Comparison of ENCODE assay signal across 21 cellular contexts in the genomic region with DNA sequence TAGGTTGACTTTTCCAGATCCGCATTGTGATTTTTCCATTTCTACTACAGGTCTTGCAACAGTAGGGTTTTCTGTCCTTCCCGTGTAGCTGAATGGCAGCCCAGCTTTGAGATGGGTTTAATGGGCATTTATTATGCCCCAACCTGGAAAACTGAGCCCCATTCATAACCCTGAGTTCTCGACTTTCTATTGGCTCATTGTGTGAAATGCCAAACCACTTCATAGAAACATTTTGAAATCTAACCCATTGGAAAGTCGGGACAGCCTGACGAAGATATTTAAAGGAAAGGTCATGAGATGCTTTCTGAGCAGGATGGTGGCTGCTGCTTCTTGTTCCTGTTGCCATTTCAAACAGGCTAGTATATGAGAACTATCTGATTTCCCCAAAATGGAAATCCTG.
DNase-seq lines count a peak whose midpoint lies in the region; ATAC-seq and TF ChIP-seq lines count a peak whose summit lies in the region.
"Had no signal": no experiment of that assay in that cellular context is flagged by ENCODE, and none has a peak within 500 bp of the region (broad histone marks: within the 10 kb centered on the region; RNA-seq: fewer than 3 reads in every experiment).

No MANE protein-coding gene starts in this region.

- peaks cover 19% of the 10 kb centered on the region for H3K9me3 Mint-ChIP-seq in Caco-2 (ENCODE audit: unreplicated experiment)
- H3K9me3 Mint-ChIP-seq in GM23338: peaks cover 24% of the 10 kb centered on the region

- H3K36me3 ChIP-seq in Caco-2 (ENCODE audit: control insufficient read depth, insufficient read depth, low read length) (0 out of 2 replicates have a peak, but pooled peaks cover 1% of the 10 kb centered on the region), GM23338 (ENCODE audit: insufficient read depth) (no peaks in the 10 kb centered on the region), osteoblast (ENCODE audit: insufficient read depth, low read length) (no peaks in the 10 kb centered on the region)
- H3K36me3 ChIP-seq: HAP-1 had no signal

- POLR2A ChIA-PET in Caco-2 (lab: Charles Lee): no interaction called here

- H3K27me3 Mint-ChIP-seq in Caco-2 (ENCODE audit: insufficient read depth, unreplicated experiment) (no peaks in the 10 kb centered on the region), GM23338 (ENCODE audit: insufficient read depth, low read depth, poor library complexity) (peaks cover 8% of the 10 kb centered on the region)

- CTCF ChIA-PET in Caco-2 (lab: Charles Lee): no interaction called here

- H3K4me1 ChIP-seq in Caco-2 (peaks cover 52% of the 10 kb centered on the region), GM23338 (ENCODE audit: insufficient read depth) (peaks cover 4% of the 10 kb centered on the region; the same call in 1 of the 2 replicates), osteoblast (ENCODE audit: insufficient read depth, low read length) (peaks cover 15% of the 10 kb centered on the region)
- H3K4me1 ChIP-seq: HAP-1 had no signal

- H4K20me1 ChIP-seq in GM23338 (replicated peaks; ENCODE audit: insufficient read depth) (no peaks in the 10 kb centered on the region), osteoblast (ENCODE audit: insufficient read depth, low read length) (no peaks in the 10 kb centered on the region)

- ATAC-seq in GM23338: no peak
- ATAC-seq: PC-3 had no signal

- H3K4me3 Mint-ChIP-seq in Caco-2 (ENCODE audit: unreplicated experiment) (no peak overlapping the region), GM23338 (no peak overlapping the region)
- H3K4me3 Mint-ChIP-seq: CD4-positive, CD25-positive, alpha-beta regulatory T cell had no signal

- no peak for DNase-seq in Caco-2
- no peak for DNase-seq in GM23338 (ENCODE audit: low spot score)
- DNase-seq in dorsolateral prefrontal cortex: no peak
- DNase-seq in osteoblast (ENCODE audit: insufficient read length, low spot score, missing footprints): peak; percentile 1
- no peak for DNase-seq in stimulated activated CD4-positive, alpha-beta T cell treated with anti-CD3 and anti-CD28 coated beads, Interleukin-4, amount 100 ng/mL, for 4 hours
- no peak for DNase-seq in HK-2 (ENCODE audit: unreplicated experiment)
- DNase-seq in OCI-M1 (lab: John Stamatoyannopoulos, UW): no peak
- DNase-seq: CD4-positive, CD25-positive, alpha-beta regulatory T cell; COR-L47; MM.1S; NCI-H1048; NCI-H1417 treated with DMSO at 0.1 percent for 48 hours; NCI-H187; NCI-H446; NCI-H526; PC-3; RPMI8226; SHP77 had no signal

- no TSS peak for BruUV-seq in Caco-2 (replicated peaks; lab: Mats Ljungman, UMichigan)

- no peaks in the 10 kb centered on the region for H3K9me2 ChIP-seq in GM23338 (ENCODE audit: insufficient read depth)

- no peak overlapping the region for H3K4me2 ChIP-seq in GM23338
- no peak overlapping the region for H3K4me2 ChIP-seq in osteoblast (ENCODE audit: insufficient read depth, low read length)

- H2AFZ ChIP-seq in GM23338 (0 out of 2 replicates have a peak overlapping the region, but pooled peaks have one; percentile 43), osteoblast (ENCODE audit: low read length) (no peak overlapping the region)

- intact Hi-C loops in Caco-2 (cut with micrococcal nuclease; ENCODE audit: unreplicated experiment) (loop anchor here (1.0 to 5.0 kb wide), 5 partner anchors 44 to 459 kb away; no protein-coding TSS in a partner anchor), dorsolateral prefrontal cortex (cut with DNase I) (loop anchor here (1.0 to 10.0 kb wide), 7 partner anchors 46 to 459 kb away; partner anchors contain the start of gene ZFP36L2 (in 1 of the 2))

- H3K36me3 Mint-ChIP-seq in Caco-2 (ENCODE audit: insufficient read depth, unreplicated experiment) (peaks cover 16% of the 10 kb centered on the region), GM23338 (ENCODE audit: low read depth) (peaks cover 10% of the 10 kb centered on the region; the same call in 2 of the 3 replicates)

- TF ChIP-seq CTCF in Caco-2 (IDR thresholded peaks at IDR 0.05; ENCODE audit: insufficient read depth in 1 of 2, low read depth in 1 of 2, low read length in 1 of 2, severe bottlenecking in 1 of 2, unreplicated experiment in 1 of 2) (no peak), GM23338 (conservative IDR thresholded peaks at IDR 0.05; ENCODE audit: low read depth in 2 of 2) (no peak), dorsolateral prefrontal cortex (IDR thresholded peaks at IDR 0.05 in 54 of 56, conservative IDR thresholded peaks at IDR 0.05 in 2 of 56; ENCODE audit: low read depth in 1 of 56, partially characterized antibody in 56 of 56) (no peak), osteoblast (IDR thresholded peaks at IDR 0.05; ENCODE audit: extremely low read depth, low read depth, low read length) (no peak)

- H3K27ac ChIP-seq in GM23338 (ENCODE audit: low read depth): no peak overlapping the region
- H3K27ac ChIP-seq in dorsolateral prefrontal cortex: peak overlapping the region in 43 of 59 donors; percentile 2 to 93 (median 83)
- H3K27ac ChIP-seq in osteoblast (ENCODE audit: low read depth, low read length): no peak overlapping the region
- H3K27ac ChIP-seq: SK-N-MC had no signal

- H3K4me1 Mint-ChIP-seq in Caco-2 (ENCODE audit: low read depth, unreplicated experiment) (peaks cover 45% of the 10 kb centered on the region), GM23338 (peaks cover 11% of the 10 kb centered on the region)

- H3K27me3 ChIP-seq in Caco-2 (replicated peaks; ENCODE audit: control insufficient read depth, insufficient read depth, low read length) (no peaks in the 10 kb centered on the region), GM23338 (ENCODE audit: insufficient read depth) (no peaks in the 10 kb centered on the region), dorsolateral prefrontal cortex (no peaks in the 10 kb centered on the region), osteoblast (ENCODE audit: insufficient read depth, low read length) (no peaks in the 10 kb centered on the region)

- H3K27ac Mint-ChIP-seq in Caco-2 (ENCODE audit: unreplicated experiment) (peak overlapping the region; percentile 8), GM23338 (no peak overlapping the region)

- no peaks in the 10 kb centered on the region for H3K79me2 ChIP-seq in GM23338 (replicated peaks; ENCODE audit: insufficient read depth)
- no peaks in the 10 kb centered on the region for H3K79me2 ChIP-seq in osteoblast (ENCODE audit: insufficient read depth, low read length)

- no peak overlapping the region for H3K4me3 ChIP-seq in Caco-2 (ENCODE audit: low read depth, low read length)
- H3K4me3 ChIP-seq in GM23338: no peak overlapping the region
- H3K4me3 ChIP-seq in dorsolateral prefrontal cortex: no peak overlapping the region
- no peak overlapping the region for H3K4me3 ChIP-seq in osteoblast (ENCODE audit: insufficient read depth, low read length)
- H3K4me3 ChIP-seq: HAP-1, K562, SK-N-MC had no signal

- H3F3A ChIP-seq in GM23338 (replicated peaks; ENCODE audit: low read depth): no peaks in the 10 kb centered on the region

- H3K9me3 ChIP-seq in Caco-2: peaks cover 10% of the 10 kb centered on the region
- peaks cover 7% of the 10 kb centered on the region for H3K9me3 ChIP-seq in osteoblast (ENCODE audit: low read depth, low read length)

TF ChIP-seq in GM23338, 12 proteins besides CTCF, POLR2A, EP300 and RAD21 (continues in another document):
- TF ChIP-seq STAT1 (IDR thresholded peaks at IDR 0.05; ENCODE audit: unreplicated experiment) (no peak), ZNF114 (CRISPR knock-in tag; IDR thresholded peaks at IDR 0.05) (no peak)
- TF ChIP-seq, protein P1, sequence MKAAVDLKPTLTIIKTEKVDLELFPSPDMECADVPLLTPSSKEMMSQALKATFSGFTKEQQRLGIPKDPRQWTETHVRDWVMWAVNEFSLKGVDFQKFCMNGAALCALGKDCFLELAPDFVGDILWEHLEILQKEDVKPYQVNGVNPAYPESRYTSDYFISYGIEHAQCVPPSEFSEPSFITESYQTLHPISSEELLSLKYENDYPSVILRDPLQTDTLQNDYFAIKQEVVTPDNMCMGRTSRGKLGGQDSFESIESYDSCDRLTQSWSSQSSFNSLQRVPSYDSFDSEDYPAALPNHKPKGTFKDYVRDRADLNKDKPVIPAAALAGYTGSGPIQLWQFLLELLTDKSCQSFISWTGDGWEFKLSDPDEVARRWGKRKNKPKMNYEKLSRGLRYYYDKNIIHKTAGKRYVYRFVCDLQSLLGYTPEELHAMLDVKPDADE (IDR thresholded peaks at IDR 0.05): no peak

Comparison
In these comparisons a context has a peak if more than half of its experiments do, and no peak if none do; other contexts are left out.
1. H3K27ac ChIP-seq: peak in dorsolateral prefrontal cortex (43 of 59); none in GM23338 (single experiment) and osteoblast (single experiment).